19 cellular contexts compared by ENCODE assay signal in the genomic region with DNA sequence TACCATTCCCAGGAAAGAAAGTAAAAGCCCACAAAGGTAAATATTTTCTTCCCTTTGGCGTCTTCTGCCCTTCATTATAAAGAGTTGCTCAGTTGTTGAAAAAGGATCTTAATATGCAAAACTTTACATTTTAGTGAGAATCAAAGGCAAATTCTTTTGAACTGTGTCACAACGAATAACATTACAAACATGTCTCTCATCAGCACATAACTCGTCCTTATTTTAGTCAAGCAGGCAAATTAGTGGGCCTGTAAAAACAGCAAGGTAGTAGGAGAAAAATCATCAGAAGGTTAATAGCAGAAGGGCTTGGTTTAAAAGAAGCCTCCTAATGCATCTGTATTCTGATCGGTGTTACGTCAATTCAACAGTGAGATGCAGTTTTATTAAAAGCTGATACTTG.
A peak's percentile ranks its signal among the peaks of the same experiment; 100 is the strongest.
DNase-seq lines count a peak whose midpoint lies in the region; ATAC-seq and TF ChIP-seq lines count a peak whose summit lies in the region.
"Had no signal": no experiment of that assay in that cellular context is flagged by ENCODE, and none has a peak within 500 bp of the region (broad histone marks: within the 10 kb centered on the region; RNA-seq: fewer than 3 reads in every experiment).

No MANE protein-coding gene starts in this region.

- no peak for TF ChIP-seq CTCF in SK-N-SH (IDR thresholded peaks at IDR 0.05)
- TF ChIP-seq CTCF in mucosa of descending colon (IDR thresholded peaks at IDR 0.05): no peak

- H3F3A ChIP-seq in SK-N-SH (replicated peaks; ENCODE audit: insufficient read depth): peaks cover 18% of the 10 kb centered on the region

- ATAC-seq in SK-N-SH treated with all-trans-retinoic acid at 6 μM for 48 hours (no peak), mucosa of descending colon (no peak), GM21717 (IDR thresholded peaks at IDR 0.05; ENCODE audit: unreplicated experiment) (no peak)
- ATAC-seq: heart right ventricle, HepG2 had no signal

- intact Hi-C loops in activated CD4-positive, alpha-beta memory T cell treated with anti-CD3 and anti-CD28 coated beads for 36 hours (cut with micrococcal nuclease): loop anchor here (2.0 kb wide), 1 partner anchor 77 kb away; no protein-coding TSS in a partner anchor
- intact Hi-C loops in mucosa of descending colon (cut with DNase I, micrococcal nuclease): no loop called here

- H3K27me3 Mint-ChIP-seq in activated CD4-positive, alpha-beta memory T cell treated with anti-CD3 and anti-CD28 coated beads for 36 hours: no peaks in the 10 kb centered on the region

- WGBS in SK-N-SH (ENCODE audit: low lambda C conversion rate): 23% methylated on average over 5 of the region's 5 CpGs

- no peak for DNase-seq in SK-N-SH
- DNase-seq in EL: peak; percentile 39
- DNase-seq in activated CD4-positive, alpha-beta memory T cell treated with anti-CD3 and anti-CD28 coated beads for 36 hours: no peak
- no peak for DNase-seq in mucosa of descending colon
- DNase-seq in NCI-H69 (lab: John Stamatoyannopoulos, UW): no peak
- DNase-seq: aorta; cortex of kidney; heart right ventricle; NCI-H748 treated with DMSO at 0.1 percent for 48 hours; ovary; stimulated activated CD4-positive, alpha-beta T cell treated with anti-CD3 and anti-CD28 coated beads, Interleukin-4, amount 100 ng/mL, for 4 hours; SW 1271; upper lobe of left lung had no signal

- H3K9me3 ChIP-seq in SK-N-SH (no peaks in the 10 kb centered on the region), iPS-18a (ENCODE audit: control insufficient read depth, low read depth, low read length) (peaks cover 9% of the 10 kb centered on the region), mucosa of descending colon (no peaks in the 10 kb centered on the region)
- H3K9me3 ChIP-seq: heart right ventricle, ovary had no signal

- H3K36me3 ChIP-seq in SK-N-SH (replicated peaks in 1 of 2; ENCODE audit: control insufficient read depth in 1 of 2, insufficient read depth in 2 of 2, low read length in 1 of 2) (peaks cover 0 to 36% of the 10 kb centered on the region in 2 experiments), iPS-18a (ENCODE audit: control insufficient read depth, low read depth, low read length) (peaks cover 43% of the 10 kb centered on the region), mucosa of descending colon (ENCODE audit: low read depth) (no peaks in the 10 kb centered on the region)
- H3K36me3 ChIP-seq: heart right ventricle, ovary, upper lobe of left lung had no signal

- peak overlapping the region; percentile 76 for H3K27ac Mint-ChIP-seq in activated CD4-positive, alpha-beta memory T cell treated with anti-CD3 and anti-CD28 coated beads for 36 hours
- H3K27ac Mint-ChIP-seq: CD14-positive monocyte had no signal

- CTCF ChIA-PET in SK-N-SH (lab: Yijun Ruan, JAX): no interaction called here
- CTCF ChIA-PET in activated CD4-positive, alpha-beta memory T cell treated with anti-CD3 and anti-CD28 coated beads for 36 hours (lab: Charles Lee): interaction anchor here (1.1 to 2.3 kb wide), 2 partner anchors 46 kb away, joined by 5 to 9 read pairs; no protein-coding TSS in a partner anchor

- H3K4me3 Mint-ChIP-seq in activated CD4-positive, alpha-beta memory T cell treated with anti-CD3 and anti-CD28 coated beads for 36 hours: peak overlapping the region; percentile 69
- H3K4me3 Mint-ChIP-seq: CD14-positive monocyte had no signal

- no peak for TF ChIP-seq RAD21 in SK-N-SH (IDR thresholded peaks at IDR 0.05; ENCODE audit: low read length)

- H3K9ac ChIP-seq in SK-N-SH (no peak overlapping the region; the same call in 1 of the 2 replicates), iPS-18a (ENCODE audit: low read length) (no peak overlapping the region)

- peak overlapping the region; percentile 51 for H3K4me2 ChIP-seq in SK-N-SH

- peaks cover 40% of the 10 kb centered on the region for H3K4me1 Mint-ChIP-seq in activated CD4-positive, alpha-beta memory T cell treated with anti-CD3 and anti-CD28 coated beads for 36 hours (ENCODE audit: low read depth)

- peaks cover 0 to 10% of the 10 kb centered on the region in 2 experiments; a peak in 1 of 4 replicates for H3K4me1 ChIP-seq in SK-N-SH (ENCODE audit: control insufficient read depth in 1 of 2, insufficient read depth in 2 of 2, low read depth in 1 of 2, low read length in 1 of 2)
- peaks cover 7% of the 10 kb centered on the region for H3K4me1 ChIP-seq in iPS-18a (ENCODE audit: control insufficient read depth, low read depth, low read length)
- H3K4me1 ChIP-seq in mucosa of descending colon (ENCODE audit: low read depth): no peaks in the 10 kb centered on the region

- H3K79me2 ChIP-seq in SK-N-SH (ENCODE audit: insufficient read depth): peaks cover 82% of the 10 kb centered on the region

- peaks cover 51% of the 10 kb centered on the region for H3K36me3 Mint-ChIP-seq in activated CD4-positive, alpha-beta memory T cell treated with anti-CD3 and anti-CD28 coated beads for 36 hours
- H3K36me3 Mint-ChIP-seq: CD14-positive monocyte had no signal

- H2AFZ ChIP-seq in SK-N-SH (ENCODE audit: low read depth): no peak overlapping the region

- no peak for TF ChIP-seq EP300 in SK-N-SH (IDR thresholded peaks at IDR 0.05; ENCODE audit: borderline replicate concordance in 1 of 2, low read depth in 1 of 2, low read length in 1 of 2)

- no peaks in the 10 kb centered on the region for H4K20me1 ChIP-seq in SK-N-SH (ENCODE audit: insufficient read depth)

- no peaks in the 10 kb centered on the region for H3K9me2 ChIP-seq in SK-N-SH

- no peak overlapping the region for H3K4me3 ChIP-seq in SK-N-SH (ENCODE audit: low read depth in 2 of 2, low read length in 1 of 2)
- peak overlapping the region; percentile 22 for H3K4me3 ChIP-seq in iPS-18a (ENCODE audit: low read length)
- no peak overlapping the region for H3K4me3 ChIP-seq in mucosa of descending colon
- H3K4me3 ChIP-seq: heart right ventricle, ovary, upper lobe of left lung had no signal

- H3K27me3 ChIP-seq in SK-N-SH (ENCODE audit: insufficient read depth): peaks cover 4% of the 10 kb centered on the region; the same call in 1 of the 2 replicates
- H3K27me3 ChIP-seq in iPS-18a (ENCODE audit: control insufficient read depth, insufficient read depth, low read length): no peaks in the 10 kb centered on the region
- H3K27me3 ChIP-seq: ovary had no signal

- H3K27ac ChIP-seq in SK-N-SH (ENCODE audit: low read depth in 2 of 2, low read length in 1 of 2) (0 out of 4 replicates have a peak overlapping the region, but pooled peaks of 1 of the 2 experiments have one; percentile 16), iPS-18a (ENCODE audit: low read length) (no peak overlapping the region)
- H3K27ac ChIP-seq: 22Rv1, heart right ventricle, ovary, upper lobe of left lung had no signal

- H3K9me3 Mint-ChIP-seq in activated CD4-positive, alpha-beta memory T cell treated with anti-CD3 and anti-CD28 coated beads for 36 hours: no peaks in the 10 kb centered on the region

- POLR2A ChIA-PET in SK-N-SH (lab: Yijun Ruan, JAX): no interaction called here
- POLR2A ChIA-PET in activated CD4-positive, alpha-beta memory T cell treated with anti-CD3 and anti-CD28 coated beads for 36 hours (lab: Charles Lee): interaction anchor here (1.0 to 1.5 kb wide), 2 partner anchors 40 to 83 kb away, joined by 3 to 6 read pairs; no protein-coding TSS in a partner anchor

TF ChIP-seq in SK-N-SH, 30 proteins besides CTCF, POLR2A, EP300 and RAD21 (continues in another document):
- no peak for TF ChIP-seq YY1 (IDR thresholded peaks at IDR 0.05; ENCODE audit: low read depth)
- TF ChIP-seq, protein P1, sequence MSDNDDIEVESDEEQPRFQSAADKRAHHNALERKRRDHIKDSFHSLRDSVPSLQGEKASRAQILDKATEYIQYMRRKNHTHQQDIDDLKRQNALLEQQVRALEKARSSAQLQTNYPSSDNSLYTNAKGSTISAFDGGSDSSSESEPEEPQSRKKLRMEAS (IDR thresholded peaks at IDR 0.05; ENCODE audit: low read depth): no peak
- TF ChIP-seq SMC3 (IDR thresholded peaks at IDR 0.05; ENCODE audit: low read depth, low read length): no peak
- TF ChIP-seq USF2 (IDR thresholded peaks at IDR 0.05; ENCODE audit: borderline replicate concordance, low read depth, low read length): no peak
- TF ChIP-seq FOSL2 (IDR thresholded peaks at IDR 0.05; ENCODE audit: borderline replicate concordance, low read depth): 0 out of 2 replicates have a peak, but pooled peaks have one; percentile 21
- TF ChIP-seq MXI1 (IDR thresholded peaks at IDR 0.05; ENCODE audit: low read depth, low read length): no peak

TF ChIP-seq in SK-N-SH treated with all-trans-retinoic acid at 6 μM for 48 hours, 23 proteins besides CTCF, POLR2A, EP300 and RAD21 (continues in another document):
- TF ChIP-seq ZFP3 (CRISPR knock-in tag; IDR thresholded peaks at IDR 0.05) (no peak), TOX (CRISPR knock-in tag; IDR thresholded peaks at IDR 0.05; ENCODE audit: borderline replicate concordance) (no peak), PATZ1 (CRISPR knock-in tag; IDR thresholded peaks at IDR 0.05; ENCODE audit: borderline replicate concordance) (no peak)
